Comparison of ENCODE assay signal across 19 cellular contexts in genomic region chr7:116322541-116322940, GRCh38.
DNase-seq lines count a peak whose midpoint lies in the region; ATAC-seq and TF ChIP-seq lines count a peak whose summit lies in the region.
"Had no signal": no experiment of that assay in that cellular context is flagged by ENCODE, and none has a peak within 500 bp of the region (broad histone marks: within the 10 kb centered on the region; RNA-seq: fewer than 3 reads in every experiment).

No MANE protein-coding gene starts in this region.

- H2AK5ac ChIP-seq in IMR-90 (ENCODE audit: low read depth, low read length), result no peak overlapping the region

- intact Hi-C loops in IMR-90 (cut with micrococcal nuclease), result no loop called here
- intact Hi-C loops in uterus (cut with DNase I; ENCODE audit: low total_unique reads), result no loop called here

- H4K20me1 ChIP-seq in IMR-90 (ENCODE audit: insufficient read depth, low read length), result no peaks in the 10 kb centered on the region
- H4K20me1 ChIP-seq: BLaER1 had no signal

- H2BK20ac ChIP-seq in IMR-90 (ENCODE audit: low read depth, low read length), result peak overlapping the region; percentile 31

- BruUV-seq in IMR-90 (replicated peaks; lab: Mats Ljungman, UMichigan), result no TSS peak

- no peak for TF ChIP-seq RAD21 in IMR-90 (IDR thresholded peaks at IDR 0.05; ENCODE audit: low read length)

- in situ Hi-C loops in IMR-90 (cut with MboI; ENCODE audit: low sequenced_read_pairs), result no loop called here

- no peak for TF ChIP-seq CTCF in IMR-90 (conservative IDR thresholded peaks at IDR 0.05; ENCODE audit: low read depth, low read length)
- TF ChIP-seq CTCF in fibroblast of the aortic adventitia (IDR thresholded peaks at IDR 0.05; ENCODE audit: insufficient read depth, low read length), result no peak
- no peak for TF ChIP-seq CTCF in uterus (IDR thresholded peaks at IDR 0.05)
- TF ChIP-seq CTCF in GM10266 (IDR thresholded peaks at IDR 0.05; ENCODE audit: control insufficient read depth, insufficient read depth, low read depth, missing control alignments), result no peak

- H3K18ac ChIP-seq in IMR-90 (ENCODE audit: low read depth, low read length), result peak overlapping the region; percentile 60; the same call in 1 of the 2 replicates

- H3K4ac ChIP-seq in IMR-90 (ENCODE audit: low read depth, low read length), result no peak overlapping the region

- H3K27me3 ChIP-seq in IMR-90 (ENCODE audit: control insufficient read depth, insufficient read depth, low read length), result no peaks in the 10 kb centered on the region
- H3K27me3 ChIP-seq in uterus, result no peaks in the 10 kb centered on the region
- H3K27me3 ChIP-seq: BLaER1 had no signal

- no peak overlapping the region; the same call in 1 of the 2 replicates for H3K23ac ChIP-seq in IMR-90 (ENCODE audit: low read depth, low read length)

- H2AK9ac ChIP-seq in IMR-90 (replicated peaks; ENCODE audit: low read depth, low read length, poor library complexity), result no peak overlapping the region

- dilution Hi-C loops in IMR-90 (cut with HindIII; ENCODE audit: low sequenced_read_pairs, unreplicated experiment), result no loop called here

- H3K9me3 ChIP-seq in IMR-90 (ENCODE audit: control insufficient read depth, insufficient read depth, low read length) (peaks cover 3% of the 10 kb centered on the region), uterus (no peaks in the 10 kb centered on the region)
- H3K9me3 ChIP-seq: BLaER1 had no signal

- POLR2A ChIA-PET in IMR-90 (lab: Charles Lee; ENCODE audit: unreplicated experiment), result no interaction called here

- no peak for TF ChIP-seq POLR2A in IMR-90 (IDR thresholded peaks at IDR 0.05; ENCODE audit: low read depth, low read length)
- TF ChIP-seq POLR2A in uterus (IDR thresholded peaks at IDR 0.05), result no peak

- H3K4me3 ChIP-seq in IMR-90 (ENCODE audit: insufficient read depth, low read depth, low read length) (no peak overlapping the region), fibroblast of the aortic adventitia (ENCODE audit: low read depth, low read length) (no peak overlapping the region), uterus (no peak overlapping the region)
- H3K4me3 ChIP-seq: BLaER1, GM12878, GM23248 had no signal

- peak overlapping the region; percentile 24; the same call in 1 of the 2 replicates for H4K91ac ChIP-seq in IMR-90 (ENCODE audit: insufficient read depth, low read depth, low read length)

- H3K4me1 ChIP-seq in IMR-90 (ENCODE audit: control insufficient read depth, insufficient read depth, low read length), result peaks cover 7% of the 10 kb centered on the region; the same call in 1 of the 2 replicates
- no peaks in the 10 kb centered on the region for H3K4me1 ChIP-seq in uterus
- H3K4me1 ChIP-seq: BLaER1 had no signal

- peaks cover 12 to 14% of the 10 kb centered on the region in 2 experiments; a peak in 3 of 4 replicates for H3K79me1 ChIP-seq in IMR-90 (ENCODE audit: low read depth in 1 of 2, low read length in 2 of 2)

- CTCF ChIA-PET in IMR-90 (lab: Yijun Ruan, JAX), result no interaction called here

- 92 to 100% methylated on average over 2 of the region's 2 CpGs for WGBS in IMR-90 (ENCODE audit: extremely low coverage in 2 of 2, insufficient read length in 1 of 2), 2 experiments

- H2BK120ac ChIP-seq in IMR-90 (ENCODE audit: low read depth, low read length), result peak overlapping the region; percentile 50; the same call in 1 of the 2 replicates

- H2AFZ ChIP-seq in IMR-90 (replicated peaks; ENCODE audit: low read length, poor library complexity), result no peak overlapping the region

- H3K14ac ChIP-seq in IMR-90 (replicated peaks; ENCODE audit: low read depth, low read length), result peak overlapping the region; percentile 33; the same call in 1 of the 2 replicates

- DNase-seq in IMR-90 (peak; percentile 49), fibroblast of the aortic adventitia (ENCODE audit: low read depth) (peak; percentile 22), uterus (no peak), GM10266 (ENCODE audit: extremely low spot score) (no peak), NCI-H82 treated with DMSO at 0.1 percent for 48 hours (lab: John Stamatoyannopoulos, UW; ENCODE audit: unreplicated experiment) (no peak)
- DNase-seq: COR-L47, DMS153, GM23248, NCI-H1417, NCI-H2029, NCI-H2171 treated with DMSO at 0.1 percent for 48 hours, NCI-H510A, NCI-H82, RPMI8226 had no signal

- H3K9ac ChIP-seq in IMR-90 (ENCODE audit: low read depth, low read length), result no peak overlapping the region
- H3K9ac ChIP-seq: BLaER1, GM23248, KMS-11 had no signal

- H2BK5ac ChIP-seq in IMR-90 (ENCODE audit: low read depth, low read length, poor library complexity, severe bottlenecking), result peak overlapping the region; percentile 81

- peak overlapping the region; percentile 44; the same call in 1 of the 2 replicates for H3K4me2 ChIP-seq in IMR-90 (ENCODE audit: low read depth, low read length)
- H3K4me2 ChIP-seq: BLaER1, KMS-11 had no signal

- no peak for ATAC-seq in IMR-90 (ENCODE audit: low read depth)
- ATAC-seq in SK-N-SH treated with all-trans-retinoic acid at 6 μM for 48 hours, result peak; percentile 9; the same call in 1 of the 3 replicates
- ATAC-seq in GM21390 (IDR thresholded peaks at IDR 0.05; ENCODE audit: unreplicated experiment), result no peak
- ATAC-seq: GM12878 had no signal

- H3K36me3 ChIP-seq in IMR-90 (ENCODE audit: control insufficient read depth, insufficient read depth, low read length) (no peaks in the 10 kb centered on the region), uterus (no peaks in the 10 kb centered on the region)
- H3K36me3 ChIP-seq: BLaER1 had no signal

- H4K8ac ChIP-seq in IMR-90 (ENCODE audit: low read depth in 2 of 2, low read length in 2 of 2), result no peak overlapping the region

- H3K9me1 ChIP-seq in IMR-90 (ENCODE audit: insufficient read depth, low read length), result no peaks in the 10 kb centered on the region

- H4K5ac ChIP-seq in IMR-90 (ENCODE audit: low read depth, low read length), result peak overlapping the region; percentile 79; the same call in 1 of the 2 replicates

- H3K56ac ChIP-seq in IMR-90 (ENCODE audit: extremely low read depth, insufficient read depth, low read length), result no peak overlapping the region; the same call in 1 of the 2 replicates

- H3K27ac ChIP-seq in IMR-90 (ENCODE audit: insufficient read depth, low read length) (peak overlapping the region; percentile 52; the same call in 1 of the 2 replicates), uterus (no peak overlapping the region)
- H3K27ac ChIP-seq: BLaER1, GM23248, KMS-11 had no signal

- H2BK15ac ChIP-seq in IMR-90 (ENCODE audit: low read depth, low read length), result 0 out of 3 replicates have a peak overlapping the region, but pooled peaks have one; percentile 77

TF ChIP-seq in IMR-90, 13 proteins besides CTCF, POLR2A, EP300 and RAD21 (continues in another document):
- TF ChIP-seq BHLHE40 (IDR thresholded peaks at IDR 0.05; ENCODE audit: low read depth, low read length) (no peak), MXI1 (IDR thresholded peaks at IDR 0.05; ENCODE audit: borderline replicate concordance, low read depth, low read length) (no peak), CHD1 (IDR thresholded peaks at IDR 0.05; ENCODE audit: low read depth, low read length) (no peak), USF2 (IDR thresholded peaks at IDR 0.05; ENCODE audit: low read depth, low read length) (no peak), MAFK (IDR thresholded peaks at IDR 0.05; ENCODE audit: low read depth, low read length) (no peak), MAZ (IDR thresholded peaks at IDR 0.05; ENCODE audit: borderline replicate concordance, low read depth, low read length) (no peak)
- TF ChIP-seq, protein P1, sequence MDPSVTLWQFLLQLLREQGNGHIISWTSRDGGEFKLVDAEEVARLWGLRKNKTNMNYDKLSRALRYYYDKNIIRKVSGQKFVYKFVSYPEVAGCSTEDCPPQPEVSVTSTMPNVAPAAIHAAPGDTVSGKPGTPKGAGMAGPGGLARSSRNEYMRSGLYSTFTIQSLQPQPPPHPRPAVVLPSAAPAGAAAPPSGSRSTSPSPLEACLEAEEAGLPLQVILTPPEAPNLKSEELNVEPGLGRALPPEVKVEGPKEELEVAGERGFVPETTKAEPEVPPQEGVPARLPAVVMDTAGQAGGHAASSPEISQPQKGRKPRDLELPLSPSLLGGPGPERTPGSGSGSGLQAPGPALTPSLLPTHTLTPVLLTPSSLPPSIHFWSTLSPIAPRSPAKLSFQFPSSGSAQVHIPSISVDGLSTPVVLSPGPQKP (IDR thresholded peaks at IDR 0.05; ENCODE audit: borderline replicate concordance, low read depth, low read length), result no peak

TF ChIP-seq in SK-N-SH treated with all-trans-retinoic acid at 6 μM for 48 hours, 23 proteins besides CTCF, POLR2A, EP300 and RAD21 (continues in another document):
- TF ChIP-seq, protein P2, sequence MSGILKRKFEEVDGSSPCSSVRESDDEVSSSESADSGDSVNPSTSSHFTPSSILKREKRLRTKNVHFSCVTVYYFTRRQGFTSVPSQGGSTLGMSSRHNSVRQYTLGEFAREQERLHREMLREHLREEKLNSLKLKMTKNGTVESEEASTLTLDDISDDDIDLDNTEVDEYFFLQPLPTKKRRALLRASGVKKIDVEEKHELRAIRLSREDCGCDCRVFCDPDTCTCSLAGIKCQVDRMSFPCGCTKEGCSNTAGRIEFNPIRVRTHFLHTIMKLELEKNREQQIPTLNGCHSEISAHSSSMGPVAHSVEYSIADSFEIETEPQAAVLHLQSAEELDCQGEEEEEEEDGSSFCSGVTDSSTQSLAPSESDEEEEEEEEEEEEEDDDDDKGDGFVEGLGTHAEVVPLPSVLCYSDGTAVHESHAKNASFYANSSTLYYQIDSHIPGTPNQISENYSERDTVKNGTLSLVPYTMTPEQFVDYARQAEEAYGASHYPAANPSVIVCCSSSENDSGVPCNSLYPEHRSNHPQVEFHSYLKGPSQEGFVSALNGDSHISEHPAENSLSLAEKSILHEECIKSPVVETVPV (CRISPR knock-in tag; IDR thresholded peaks at IDR 0.05), result no peak
- TF ChIP-seq ZNF70 (CRISPR knock-in tag; IDR thresholded peaks at IDR 0.05) (no peak), SNAI2 (CRISPR knock-in tag; IDR thresholded peaks at IDR 0.05) (no peak), ZNF8 (CRISPR knock-in tag; IDR thresholded peaks at IDR 0.05) (no peak), ZFP3 (CRISPR knock-in tag; IDR thresholded peaks at IDR 0.05) (no peak), ZC3H10 (CRISPR knock-in tag; IDR thresholded peaks at IDR 0.05) (no peak), TCF4 (CRISPR knock-in tag; IDR thresholded peaks at IDR 0.05; ENCODE audit: borderline replicate concordance) (no peak)

Comparison
In these comparisons a context has a peak if more than half of its experiments do, and no peak if none do; other contexts are left out.
1. DNase-seq: peak in IMR-90 (single experiment) and fibroblast of the aortic adventitia (single experiment); none in uterus (0 of 2), GM10266 (single experiment) and NCI-H82 treated with DMSO at 0.1 percent for 48 hours (single experiment).